31 cellular contexts compared by ENCODE assay signal in genomic region chrX:108198420-108198819, GRCh38.
DNase-seq lines count a peak whose midpoint lies in the region; ATAC-seq and TF ChIP-seq lines count a peak whose summit lies in the region.
"Had no signal": no experiment of that assay in that cellular context is flagged by ENCODE, and none has a peak within 500 bp of the region (broad histone marks: within the 10 kb centered on the region; RNA-seq: fewer than 3 reads in every experiment).

No MANE protein-coding gene starts in this region.

- H3K27me3 Mint-ChIP-seq in nephron (ENCODE audit: low read depth), result no peaks in the 10 kb centered on the region

- no peaks in the 10 kb centered on the region for H3K36me3 Mint-ChIP-seq in nephron (ENCODE audit: low read depth)
- H3K36me3 Mint-ChIP-seq: CD8-positive, alpha-beta T cell; naive thymus-derived CD8-positive, alpha-beta T cell had no signal

- H3K36me3 ChIP-seq in urinary bladder (ENCODE audit: insufficient read depth), result no peaks in the 10 kb centered on the region
- H3K36me3 ChIP-seq: HAP-1, heart right ventricle, thyroid gland had no signal

- H3K4me1 ChIP-seq in urinary bladder (ENCODE audit: insufficient read depth), result no peaks in the 10 kb centered on the region
- H3K4me1 ChIP-seq: HAP-1, heart right ventricle, thyroid gland had no signal

- TF ChIP-seq CTCF in fibroblast of the aortic adventitia (IDR thresholded peaks at IDR 0.05; ENCODE audit: insufficient read depth, low read length) (no peak), nephron (IDR thresholded peaks at IDR 0.05; ENCODE audit: unreplicated experiment in 3 of 3) (no peak)

- no peak overlapping the region for H3K4me3 ChIP-seq in fibroblast of the aortic adventitia (ENCODE audit: low read depth, low read length)
- H3K4me3 ChIP-seq in urinary bladder (ENCODE audit: low read depth, low read length), result no peak overlapping the region
- H3K4me3 ChIP-seq: dorsolateral prefrontal cortex, HAP-1, heart right ventricle, lung, PC-9, thyroid gland had no signal

- WGBS in urinary bladder, result 53% methylated on average over 1 of the region's 1 CpG

- H3K4me1 Mint-ChIP-seq in nephron, result peaks cover 24% of the 10 kb centered on the region
- H3K4me1 Mint-ChIP-seq: B cell; naive thymus-derived CD8-positive, alpha-beta T cell had no signal

- peak; percentile 92 for DNase-seq in amniotic epithelial cell (ENCODE audit: low read depth)
- DNase-seq in fibroblast of the aortic adventitia (ENCODE audit: low read depth), result peak; percentile 28
- DNase-seq in NCI-H510A (lab: John Stamatoyannopoulos, UW), result no peak
- no peak for DNase-seq in NCI-H146 treated with DMSO at 0.1 percent for 48 hours (lab: John Stamatoyannopoulos, UW; ENCODE audit: unreplicated experiment)
- DNase-seq: ACHN; activated CD4-positive, alpha-beta T cell treated with anti-CD3 and anti-CD28 coated beads, Interleukin-2, amount 50 U/mL, for 1 hour; activated CD4-positive, CD25-positive, alpha-beta regulatory T cell; activated T-cell treated with anti-CD3 and anti-CD28 coated beads, Interleukin-2, amount 50 U/mL, for 24 hours; CD8-positive, alpha-beta T cell; dorsolateral prefrontal cortex; heart right ventricle; Karpas-422; naive thymus-derived CD8-positive, alpha-beta T cell; NCI-H1417; NCI-H2029 treated with DMSO at 0.1 percent for 48 hours; NCI-H526 treated with DMSO at 0.1 percent for 48 hours; occipital lobe; PC-9; stimulated activated CD4-positive, alpha-beta T cell treated with anti-CD3 and anti-CD28 coated beads, Interleukin-2, amount 100 ng/mL, for 24 hours; thyroid gland had no signal

- ATAC-seq in HG02763 (IDR thresholded peaks at IDR 0.05; ENCODE audit: unreplicated experiment) (no peak), GM21528 (IDR thresholded peaks at IDR 0.05; ENCODE audit: low FRiP score, unreplicated experiment) (no peak)
- ATAC-seq: CD8-positive, alpha-beta T cell; HepG2; naive thymus-derived CD8-positive, alpha-beta T cell; SK-N-SH treated with all-trans-retinoic acid at 6 μM for 48 hours had no signal

- peak overlapping the region; percentile 5 for H3K27ac ChIP-seq in urinary bladder (ENCODE audit: low read depth)
- H3K27ac ChIP-seq: dorsolateral prefrontal cortex, heart right ventricle, PC-9, thyroid gland had no signal

- H3K27ac Mint-ChIP-seq in nephron, result peak overlapping the region; percentile 87 to 96 (median 95)
- H3K27ac Mint-ChIP-seq: activated T-cell treated with anti-CD3 and anti-CD28 coated beads, Interleukin-2, amount 50 U/mL, for 24 hours; B cell; CD8-positive, alpha-beta T cell; naive thymus-derived CD8-positive, alpha-beta T cell; stimulated activated naive CD8-positive, alpha-beta T cell treated with anti-CD3 and anti-CD28 coated beads, Interleukin-15, Interleukin-2, amounts not matched to agents 100 ng/mL and 50 ng/mL, for 24 hours; T-helper 1 cell treated with Interleukin-12 subunit alpha and Interleukin-12 subunit beta and Interleukin-4 antibody, amounts not matched to agents 30 μg/mL and 1 μg/mL, for 36 hours had no signal

- H3K4me3 Mint-ChIP-seq in nephron, result no peak overlapping the region
- H3K4me3 Mint-ChIP-seq: activated T-cell treated with anti-CD3 and anti-CD28 coated beads, Interleukin-2, amount 50 U/mL, for 24 hours; B cell; CD8-positive, alpha-beta T cell; naive thymus-derived CD8-positive, alpha-beta T cell; stimulated activated naive CD8-positive, alpha-beta T cell treated with anti-CD3 and anti-CD28 coated beads, Interleukin-15, Interleukin-2, amounts not matched to agents 100 ng/mL and 50 ng/mL, for 24 hours; T-helper 1 cell treated with Interleukin-12 subunit alpha and Interleukin-12 subunit beta and Interleukin-4 antibody, amounts not matched to agents 30 μg/mL and 1 μg/mL, for 36 hours had no signal

- no peaks in the 10 kb centered on the region for H3K9me3 Mint-ChIP-seq in nephron
- H3K9me3 Mint-ChIP-seq: activated T-cell treated with anti-CD3 and anti-CD28 coated beads, Interleukin-2, amount 50 U/mL, for 24 hours; CD8-positive, alpha-beta T cell; naive thymus-derived CD8-positive, alpha-beta T cell; stimulated activated naive CD8-positive, alpha-beta T cell treated with anti-CD3 and anti-CD28 coated beads, Interleukin-15, Interleukin-2, amounts not matched to agents 100 ng/mL and 50 ng/mL, for 24 hours; T-helper 1 cell treated with Interleukin-12 subunit alpha and Interleukin-12 subunit beta and Interleukin-4 antibody, amounts not matched to agents 30 μg/mL and 1 μg/mL, for 36 hours had no signal

Comparison
In these comparisons a context has a peak if more than half of its experiments do, and no peak if none do; other contexts are left out.
1. DNase-seq: peak in amniotic epithelial cell (single experiment) and fibroblast of the aortic adventitia (single experiment); none in NCI-H510A (single experiment) and NCI-H146 treated with DMSO at 0.1 percent for 48 hours (single experiment).